Comparison of ENCODE assay signal across 9 cellular contexts in the genomic region with DNA sequence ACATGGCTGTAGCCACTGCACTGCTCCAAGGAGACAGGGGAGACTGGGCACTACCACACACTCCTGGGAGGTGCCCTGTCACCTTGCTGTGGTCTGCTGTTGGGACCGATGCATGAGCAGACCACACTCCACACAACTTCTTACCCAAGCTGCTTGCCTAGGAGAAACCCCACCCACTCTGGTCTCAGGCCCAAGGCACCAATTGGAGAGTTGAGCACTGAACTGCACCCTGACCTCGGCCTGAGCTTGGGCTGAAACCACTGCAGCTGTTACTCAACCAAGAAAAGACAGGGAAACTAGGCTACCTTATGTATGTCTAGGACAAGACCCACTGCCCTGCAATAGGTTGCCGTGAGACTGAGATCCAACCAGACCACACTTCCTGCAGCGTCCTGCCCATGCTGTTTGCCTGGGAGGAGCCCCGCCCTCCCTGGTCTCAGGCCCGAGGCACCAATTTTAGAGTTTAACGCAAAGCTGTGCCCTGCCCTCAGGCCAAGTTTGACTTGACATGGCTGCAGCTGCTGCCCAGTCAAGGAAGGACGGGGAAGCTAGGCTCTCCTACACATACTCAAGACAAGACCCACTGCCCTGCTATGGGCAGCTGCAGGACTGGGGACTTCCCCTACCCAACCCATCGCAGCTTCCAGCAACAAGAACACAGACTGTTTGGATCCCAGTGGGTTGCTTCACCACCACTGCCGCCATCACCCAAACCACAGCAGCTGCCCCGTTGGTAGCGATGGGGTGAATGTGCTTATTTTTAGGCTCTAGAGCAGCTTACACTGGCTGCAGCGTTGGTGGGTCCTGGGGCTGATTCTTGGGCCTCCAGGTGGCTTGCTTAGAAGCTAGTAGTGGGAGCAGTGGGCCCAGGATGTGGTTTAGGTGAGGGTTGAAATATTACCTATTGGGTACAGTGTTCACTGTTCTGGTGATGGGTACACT.
DNase-seq lines count a peak whose midpoint lies in the region; ATAC-seq, FAIRE-seq and TF ChIP-seq lines count a peak whose summit lies in the region.
"Had no signal": no experiment of that assay in that cellular context is flagged by ENCODE, and none has a peak within 500 bp of the region (broad histone marks: within the 10 kb centered on the region; RNA-seq: fewer than 3 reads in every experiment).

No MANE protein-coding gene starts in this region.

- no peak overlapping the region for H3K27ac Mint-ChIP-seq in natural killer cell treated with Interleukin-12 subunit alpha and Interleukin-12 subunit beta and Interleukin-15 and Interleukin-18, amount 100 ng/mL, for 72 hours

- TF ChIP-seq CTCF in WERI-Rb-1 (IDR thresholded peaks at IDR 0.05; ENCODE audit: low read depth, low read length): no peak

- peaks cover 14% of the 10 kb centered on the region for H3K9me3 ChIP-seq in WERI-Rb-1 (ENCODE audit: severe bottlenecking)

- H3K27me3 Mint-ChIP-seq in natural killer cell treated with Interleukin-12 subunit alpha and Interleukin-12 subunit beta and Interleukin-15 and Interleukin-18, amount 100 ng/mL, for 72 hours: no peaks in the 10 kb centered on the region

- H3K4me3 ChIP-seq in WERI-Rb-1 (ENCODE audit: low read depth, low read length): no peak overlapping the region
- H3K4me3 ChIP-seq: suprapubic skin had no signal

- no peaks in the 10 kb centered on the region for H3K36me3 ChIP-seq in WERI-Rb-1
- H3K36me3 ChIP-seq: suprapubic skin had no signal

- H3K4me3 Mint-ChIP-seq in natural killer cell treated with Interleukin-12 subunit alpha and Interleukin-12 subunit beta and Interleukin-15 and Interleukin-18, amount 100 ng/mL, for 72 hours: peak overlapping the region; percentile 10

- no peaks in the 10 kb centered on the region for H3K9me3 Mint-ChIP-seq in natural killer cell treated with Interleukin-12 subunit alpha and Interleukin-12 subunit beta and Interleukin-15 and Interleukin-18, amount 100 ng/mL, for 72 hours

- peak; percentile 52 for DNase-seq in GM19239 (ENCODE audit: insufficient read length, low spot score)
- DNase-seq in WERI-Rb-1: no peak
- DNase-seq in natural killer cell treated with Interleukin-12 subunit alpha and Interleukin-12 subunit beta and Interleukin-15 and Interleukin-18, amount 100 ng/mL, for 72 hours (ENCODE audit: low spot score): no peak
- DNase-seq in EL: no peak
- DNase-seq in NCI-H226: no peak
- no peak for DNase-seq in inferior parietal cortex (ENCODE audit: extremely low spot score)
- DNase-seq in NCI-H1930 (lab: John Stamatoyannopoulos, UW): no peak

- peak; percentile 62 for ATAC-seq in HG02981 (IDR thresholded peaks at IDR 0.05; ENCODE audit: unreplicated experiment)
- ATAC-seq in natural killer cell treated with Interleukin-12 subunit alpha and Interleukin-12 subunit beta and Interleukin-15 and Interleukin-18, amount 100 ng/mL, for 72 hours: peak; percentile 66 to 74

- H3K36me3 Mint-ChIP-seq in natural killer cell treated with Interleukin-12 subunit alpha and Interleukin-12 subunit beta and Interleukin-15 and Interleukin-18, amount 100 ng/mL, for 72 hours: no peaks in the 10 kb centered on the region

- H3K27me3 ChIP-seq in WERI-Rb-1 (ENCODE audit: insufficient read depth, low read depth, severe bottlenecking): no peaks in the 10 kb centered on the region

- H3K4me1 Mint-ChIP-seq in natural killer cell treated with Interleukin-12 subunit alpha and Interleukin-12 subunit beta and Interleukin-15 and Interleukin-18, amount 100 ng/mL, for 72 hours (ENCODE audit: low read depth in 2 of 2): peaks cover 10 to 18% of the 10 kb centered on the region in 2 donors

- peak overlapping the region; percentile 94 for H3K27ac ChIP-seq in WERI-Rb-1
- H3K27ac ChIP-seq: suprapubic skin had no signal

- FAIRE-seq in GM19239 (lab: Jason Lieb, UNC): peak; percentile 94
